2 cellular contexts compared by ENCODE assay signal in genomic region chr16:87692176-87692575, GRCh38.
TF ChIP-seq lines count a peak whose summit lies in the region.

No MANE protein-coding gene starts in this region.

TF ChIP-seq in A549, 52 proteins besides CTCF, POLR2A, EP300 and RAD21 (continued from another document):
- TF ChIP-seq TP53 (CRISPR knock-in tag; IDR thresholded peaks at IDR 0.05) (no peak), BHLHE40 (IDR thresholded peaks at IDR 0.05; ENCODE audit: low read depth, low read length) (no peak), FOSB (CRISPR knock-in tag; IDR thresholded peaks at IDR 0.05) (no peak), HOXA7 (CRISPR knock-in tag; IDR thresholded peaks at IDR 0.05) (no peak), MAFK (IDR thresholded peaks at IDR 0.05; ENCODE audit: partially characterized antibody) (no peak)
- TF ChIP-seq, protein P1, sequence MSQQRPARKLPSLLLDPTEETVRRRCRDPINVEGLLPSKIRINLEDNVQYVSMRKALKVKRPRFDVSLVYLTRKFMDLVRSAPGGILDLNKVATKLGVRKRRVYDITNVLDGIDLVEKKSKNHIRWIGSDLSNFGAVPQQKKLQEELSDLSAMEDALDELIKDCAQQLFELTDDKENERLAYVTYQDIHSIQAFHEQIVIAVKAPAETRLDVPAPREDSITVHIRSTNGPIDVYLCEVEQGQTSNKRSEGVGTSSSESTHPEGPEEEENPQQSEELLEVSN (IDR thresholded peaks at IDR 0.05; ENCODE audit: borderline replicate concordance, low read depth): no peak
- TF ChIP-seq, protein P2, sequence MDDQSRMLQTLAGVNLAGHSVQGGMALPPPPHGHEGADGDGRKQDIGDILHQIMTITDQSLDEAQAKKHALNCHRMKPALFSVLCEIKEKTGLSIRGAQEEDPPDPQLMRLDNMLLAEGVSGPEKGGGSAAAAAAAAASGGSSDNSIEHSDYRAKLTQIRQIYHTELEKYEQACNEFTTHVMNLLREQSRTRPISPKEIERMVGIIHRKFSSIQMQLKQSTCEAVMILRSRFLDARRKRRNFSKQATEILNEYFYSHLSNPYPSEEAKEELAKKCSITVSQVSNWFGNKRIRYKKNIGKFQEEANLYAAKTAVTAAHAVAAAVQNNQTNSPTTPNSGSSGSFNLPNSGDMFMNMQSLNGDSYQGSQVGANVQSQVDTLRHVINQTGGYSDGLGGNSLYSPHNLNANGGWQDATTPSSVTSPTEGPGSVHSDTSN (IDR thresholded peaks at IDR 0.05): no peak
TF ChIP-seq in A549: peak in this region for 0.

TF ChIP-seq in HepG2, 621 proteins besides CTCF, POLR2A, EP300 and RAD21 (continued from another document):
- no peak for TF ChIP-seq RNF219 (CRISPR knock-in tag; IDR thresholded peaks at IDR 0.05)
- TF ChIP-seq FOXK2 (IDR thresholded peaks at IDR 0.05): no peak
- no peak for TF ChIP-seq FOXA1 (IDR thresholded peaks at IDR 0.05)
- no peak for TF ChIP-seq FOXA1 (CRISPR knock-in tag; IDR thresholded peaks at IDR 0.05)
- TF ChIP-seq, protein P3, sequence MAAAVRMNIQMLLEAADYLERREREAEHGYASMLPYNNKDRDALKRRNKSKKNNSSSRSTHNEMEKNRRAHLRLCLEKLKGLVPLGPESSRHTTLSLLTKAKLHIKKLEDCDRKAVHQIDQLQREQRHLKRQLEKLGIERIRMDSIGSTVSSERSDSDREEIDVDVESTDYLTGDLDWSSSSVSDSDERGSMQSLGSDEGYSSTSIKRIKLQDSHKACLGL (CRISPR knock-in tag; IDR thresholded peaks at IDR 0.05): no peak
- no peak for TF ChIP-seq ZBTB38 (CRISPR knock-in tag; IDR thresholded peaks at IDR 0.05)
- no peak for TF ChIP-seq TSC22D2 (CRISPR knock-in tag; IDR thresholded peaks at IDR 0.05; ENCODE audit: borderline replicate concordance)
- no peak for TF ChIP-seq ZNF207 (IDR thresholded peaks at IDR 0.05; ENCODE audit: borderline replicate concordance)
